ENCODE assay signal across 12 cellular contexts in genomic region chr10:51073035-51073434, GRCh38. TPM values are rescaled to one million over a fixed set of nuclear protein-coding genes. Genes with fewer than 3 reads are reported as not detected.
DNase-seq lines count a peak whose midpoint lies in the region; ATAC-seq, FAIRE-seq and TF ChIP-seq lines count a peak whose summit lies in the region.
"Had no signal": no experiment of that assay in that cellular context is flagged by ENCODE, and none has a peak within 500 bp of the region (broad histone marks: within the 10 kb centered on the region; RNA-seq: fewer than 3 reads in every experiment).

No MANE protein-coding gene starts in this region.

- H3K9ac ChIP-seq in kidney (ENCODE audit: low read length in 2 of 2), result peak overlapping the region in 1 of 2 donors; percentile 66

- no peak for TF ChIP-seq CTCF in HFF-Myc (IDR thresholded peaks at IDR 0.05; ENCODE audit: low read depth, low read length, missing control alignments)
- TF ChIP-seq CTCF in kidney (IDR thresholded peaks at IDR 0.05; ENCODE audit: borderline replicate concordance, extremely low read depth, insufficient read depth), result no peak
- TF ChIP-seq CTCF in stomach (IDR thresholded peaks at IDR 0.05), result no peak

- H3K4me1 ChIP-seq in kidney (ENCODE audit: control insufficient read depth in 1 of 2, insufficient read depth in 1 of 2, low read depth in 1 of 2, low read length in 2 of 2) (peaks cover 3 to 9% of the 10 kb centered on the region in 2 donors), stomach (peaks cover 0 to 31% (median 17%) of the 10 kb centered on the region in 4 donors)

- TF ChIP-seq POLR2A in stomach (IDR thresholded peaks at IDR 0.05), result no peak

- intact Hi-C loops in kidney (cut with DNase I), result no loop called here
- intact Hi-C loops in stomach (cut with DNase I; ENCODE audit: low total_unique reads), result no loop called here

- no peaks in the 10 kb centered on the region for H3K36me3 ChIP-seq in kidney (ENCODE audit: control insufficient read depth in 1 of 2, insufficient read depth in 2 of 2, low read length in 2 of 2)
- H3K36me3 ChIP-seq in stomach, result no peaks in the 10 kb centered on the region

- H3K27ac ChIP-seq in caudate nucleus (ENCODE audit: low read depth, low read length), result peak overlapping the region; percentile 70
- no peak overlapping the region for H3K27ac ChIP-seq in kidney (ENCODE audit: low read depth in 2 of 2, low read length in 2 of 2)
- H3K27ac ChIP-seq in stomach, result peak overlapping the region in 4 of 5 donors; percentile 74 to 91 (median 90)
- H3K27ac ChIP-seq: VCaP had no signal

- 73 to 88% (median 82%) methylated on average over 5 of the region's 5 CpGs for WGBS in stomach, 5 donors

- DNase-seq in HFF-Myc (ENCODE audit: extremely low read depth, low read depth) (no peak), caudate nucleus (lab: John Stamatoyannopoulos, UW) (no peak), kidney (no peak), stomach (no peak), HK-2 (ENCODE audit: unreplicated experiment) (no peak), MV-4-11 (lab: John Stamatoyannopoulos, UW) (no peak), 8988T (no peak)

- no peaks in the 10 kb centered on the region for H3K9me3 ChIP-seq in kidney (ENCODE audit: control insufficient read depth in 1 of 2, low read length in 2 of 2)
- no peaks in the 10 kb centered on the region for H3K9me3 ChIP-seq in stomach

- H3K4me3 ChIP-seq in HFF-Myc (replicated peaks; ENCODE audit: low read depth, low read length), result peak overlapping the region; percentile 81
- H3K4me3 ChIP-seq in kidney (ENCODE audit: low read length in 2 of 2), result peak overlapping the region; percentile 72 to 86
- peak overlapping the region; percentile 60 to 69 (median 63) for H3K4me3 ChIP-seq in stomach

- no peak for ATAC-seq in GM18873 (IDR thresholded peaks at IDR 0.05; ENCODE audit: low FRiP score, unreplicated experiment)

- TF ChIP-seq EP300 in stomach (IDR thresholded peaks at IDR 0.05), result no peak

- FAIRE-seq in kidney (lab: Jason Lieb, UNC), result no peak
- FAIRE-seq: D721Med, GM12891, RCC 7860 had no signal

- H3K27me3 ChIP-seq in stomach, result peaks cover 0 to 38% (median 6%) of the 10 kb centered on the region in 3 donors

RNA-seq across cellular contexts. Expression of gene PRKG1, which starts 1.3 kb away (rescaled TPM):
- 14.8 TPM for total RNA-seq in kidney
- 3.6 TPM for polyA plus RNA-seq in kidney (ENCODE audit: insufficient read depth, low read depth, low replicate concordance)
- 10 to 100 TPM; 11.6 to 89.2 (median 26.8) TPM for total RNA-seq in stomach
- 1 to 10 TPM; 1.5 to 7.9 (median 3.7) TPM for polyA plus RNA-seq in stomach

Comparison
In these comparisons a context has a peak if more than half of its experiments do, and no peak if none do; other contexts are left out.
1. H3K27ac ChIP-seq: peak in caudate nucleus (single experiment) and stomach (4 of 5); none in kidney (0 of 2).
2. Peak in every context shown above with its lines, with median percentiles within 50 percentile points of each other: H3K4me3 ChIP-seq.